ENCODE assay signal across 23 cellular contexts in the genomic region with DNA sequence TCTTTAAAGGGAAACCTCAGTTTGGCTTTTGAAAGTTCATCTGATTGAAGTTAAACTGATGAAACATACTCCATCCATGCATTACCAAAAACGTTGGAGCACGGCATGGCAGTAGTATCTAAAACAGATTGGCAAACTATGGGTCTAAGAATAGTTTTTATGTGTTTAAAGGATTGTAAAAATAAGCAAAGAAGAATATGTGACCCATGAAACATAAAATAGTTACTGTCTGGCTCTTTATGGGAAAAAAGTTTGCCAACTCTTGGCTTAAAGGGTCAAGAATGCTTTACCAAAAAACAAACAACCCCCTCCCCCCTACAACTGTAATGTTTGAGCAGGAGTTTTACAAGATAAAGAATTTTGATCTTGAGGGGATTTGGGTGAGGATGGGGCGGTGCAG. TPM values are rescaled to one million over a fixed set of nuclear protein-coding genes. Genes with fewer than 3 reads are reported as not detected.
A peak's percentile ranks its signal among the peaks of the same experiment; 100 is the strongest.
DNase-seq lines count a peak whose midpoint lies in the region; ATAC-seq and TF ChIP-seq lines count a peak whose summit lies in the region.
"Had no signal": no experiment of that assay in that cellular context is flagged by ENCODE, and none has a peak within 500 bp of the region (broad histone marks: within the 10 kb centered on the region; RNA-seq: fewer than 3 reads in every experiment).

No MANE protein-coding gene starts in this region.

- H3K4me1 Mint-ChIP-seq in activated naive CD4-positive, alpha-beta T cell treated with anti-CD3 and anti-CD28 coated beads, Interleukin-2, amount 10 ng/mL, durations not matched to agents 7 days and 5 days, result peaks cover 52% of the 10 kb centered on the region
- peaks cover 74% of the 10 kb centered on the region for H3K4me1 Mint-ChIP-seq in activated naive CD8-positive, alpha-beta T cell (ENCODE audit: low read depth)
- H3K4me1 Mint-ChIP-seq in stimulated activated naive B cell treated with anti-CD40 and anti-IgM and Interleukin-4, amounts not matched to agents 10 μg/mL and 1 μg/mL and 100 μg/mL, for 72 hours, result peaks cover 70 to 94% of the 10 kb centered on the region in 2 donors
- H3K4me1 Mint-ChIP-seq: nephron had no signal

- ATAC-seq in stimulated activated naive B cell treated with anti-CD40 and anti-IgM and Interleukin-4, amounts not matched to agents 10 μg/mL and 1 μg/mL and 100 μg/mL, for 72 hours (replicated peaks), result no peak

- H3K79me2 ChIP-seq in MM.1S (ENCODE audit: low read length), result peaks cover 82% of the 10 kb centered on the region

- H3K9ac ChIP-seq in MM.1S (ENCODE audit: low read length), result no peak overlapping the region
- H3K9ac ChIP-seq: GM23248 had no signal

- H3K4me3 Mint-ChIP-seq in activated naive CD4-positive, alpha-beta T cell treated with anti-CD3 and anti-CD28 coated beads, Interleukin-2, amount 10 ng/mL, durations not matched to agents 7 days and 5 days, result no peak overlapping the region
- H3K4me3 Mint-ChIP-seq in activated naive CD8-positive, alpha-beta T cell, result no peak overlapping the region
- H3K4me3 Mint-ChIP-seq in stimulated activated naive B cell treated with anti-CD40 and anti-IgM and Interleukin-4, amounts not matched to agents 10 μg/mL and 1 μg/mL and 100 μg/mL, for 72 hours, result peak overlapping the region; percentile 8 to 56
- H3K4me3 Mint-ChIP-seq: activated naive CD8-positive, alpha-beta T cell treated with anti-CD3 and anti-CD28 coated beads, Interleukin-2, amount 10 ng/mL, durations not matched to agents 7 days and 5 days; CD8-positive, alpha-beta memory T cell; central memory CD8-positive, alpha-beta T cell; HFFc6; nephron had no signal

- no peaks in the 10 kb centered on the region for H3K9me2 ChIP-seq in MM.1S (replicated peaks; ENCODE audit: insufficient read depth, low read length)

- peaks cover 44% of the 10 kb centered on the region for H3K4me1 ChIP-seq in MM.1S (ENCODE audit: low read length)
- H3K4me1 ChIP-seq: left ventricle myocardium inferior had no signal

- H3K27me3 Mint-ChIP-seq in activated naive CD4-positive, alpha-beta T cell treated with anti-CD3 and anti-CD28 coated beads, Interleukin-2, amount 10 ng/mL, durations not matched to agents 7 days and 5 days, result no peaks in the 10 kb centered on the region
- no peaks in the 10 kb centered on the region for H3K27me3 Mint-ChIP-seq in activated naive CD8-positive, alpha-beta T cell
- H3K27me3 Mint-ChIP-seq in stimulated activated naive B cell treated with anti-CD40 and anti-IgM and Interleukin-4, amounts not matched to agents 10 μg/mL and 1 μg/mL and 100 μg/mL, for 72 hours, result no peaks in the 10 kb centered on the region
- H3K27me3 Mint-ChIP-seq: activated naive CD8-positive, alpha-beta T cell treated with anti-CD3 and anti-CD28 coated beads, Interleukin-2, amount 10 ng/mL, durations not matched to agents 7 days and 5 days; CD8-positive, alpha-beta memory T cell; central memory CD8-positive, alpha-beta T cell had no signal

- no peak overlapping the region for H2AFZ ChIP-seq in MM.1S (ENCODE audit: low read length)
- H2AFZ ChIP-seq: GM23248 had no signal

- peak overlapping the region; percentile 70; the same call in 1 of the 2 replicates for H3K27ac ChIP-seq in MM.1S (ENCODE audit: low read length)
- H3K27ac ChIP-seq: GM23248, left ventricle myocardium inferior, ovary, thoracic aorta had no signal

- H3K4me2 ChIP-seq in MM.1S (ENCODE audit: low read depth, low read length), result peak overlapping the region; percentile 32; the same call in 1 of the 2 replicates
- H3K4me2 ChIP-seq: smooth muscle cell had no signal

- no peak overlapping the region for H3K4me3 ChIP-seq in MM.1S (ENCODE audit: low read length)
- H3K4me3 ChIP-seq: GM23248, left ventricle myocardium inferior, ovary, smooth muscle cell, thoracic aorta had no signal

- H4K20me1 ChIP-seq in MM.1S (ENCODE audit: insufficient read depth, low read length), result no peaks in the 10 kb centered on the region

- H3K27ac Mint-ChIP-seq in activated naive CD4-positive, alpha-beta T cell treated with anti-CD3 and anti-CD28 coated beads, Interleukin-2, amount 10 ng/mL, durations not matched to agents 7 days and 5 days, result peak overlapping the region; percentile 21
- peak overlapping the region; percentile 16 for H3K27ac Mint-ChIP-seq in activated naive CD8-positive, alpha-beta T cell
- peak overlapping the region; percentile 92 for H3K27ac Mint-ChIP-seq in stimulated activated naive B cell treated with anti-CD40 and anti-IgM and Interleukin-4, amounts not matched to agents 10 μg/mL and 1 μg/mL and 100 μg/mL, for 72 hours
- H3K27ac Mint-ChIP-seq: activated naive CD8-positive, alpha-beta T cell treated with anti-CD3 and anti-CD28 coated beads, Interleukin-2, amount 10 ng/mL, durations not matched to agents 7 days and 5 days; HFFc6; nephron had no signal

- peaks cover 12% of the 10 kb centered on the region for H3K36me3 Mint-ChIP-seq in activated naive CD4-positive, alpha-beta T cell treated with anti-CD3 and anti-CD28 coated beads, Interleukin-2, amount 10 ng/mL, durations not matched to agents 7 days and 5 days
- peaks cover 18% of the 10 kb centered on the region for H3K36me3 Mint-ChIP-seq in activated naive CD8-positive, alpha-beta T cell
- H3K36me3 Mint-ChIP-seq in stimulated activated naive B cell treated with anti-CD40 and anti-IgM and Interleukin-4, amounts not matched to agents 10 μg/mL and 1 μg/mL and 100 μg/mL, for 72 hours, result peaks cover 33 to 63% of the 10 kb centered on the region in 2 donors

- peaks cover 36% of the 10 kb centered on the region for H3F3A ChIP-seq in MM.1S (ENCODE audit: insufficient read depth, low read length)

- H3K9me3 ChIP-seq in MM.1S (replicated peaks; ENCODE audit: insufficient read depth, low read length), result no peaks in the 10 kb centered on the region
- H3K9me3 ChIP-seq: left ventricle myocardium inferior, ovary, thoracic aorta had no signal

- H3K9me3 Mint-ChIP-seq in activated naive CD4-positive, alpha-beta T cell treated with anti-CD3 and anti-CD28 coated beads, Interleukin-2, amount 10 ng/mL, durations not matched to agents 7 days and 5 days, result no peaks in the 10 kb centered on the region
- H3K9me3 Mint-ChIP-seq in activated naive CD8-positive, alpha-beta T cell (ENCODE audit: low read depth), result no peaks in the 10 kb centered on the region
- H3K9me3 Mint-ChIP-seq in stimulated activated naive B cell treated with anti-CD40 and anti-IgM and Interleukin-4, amounts not matched to agents 10 μg/mL and 1 μg/mL and 100 μg/mL, for 72 hours, result peaks cover 2 to 3% of the 10 kb centered on the region in 2 donors
- H3K9me3 Mint-ChIP-seq: CD8-positive, alpha-beta memory T cell; central memory CD8-positive, alpha-beta T cell; HFFc6 had no signal

- CTCF ChIA-PET in activated naive CD4-positive, alpha-beta T cell treated with anti-CD3 and anti-CD28 coated beads, Interleukin-2, amount 10 ng/mL, durations not matched to agents 7 days and 5 days (lab: Charles Lee), result interaction anchor here (1.1 kb wide), 1 partner anchor 34 kb away, joined by 3 read pairs; no protein-coding TSS in a partner anchor

- DNase-seq in activated naive CD4-positive, alpha-beta T cell treated with anti-CD3 and anti-CD28 coated beads, Interleukin-2, amount 10 ng/mL, durations not matched to agents 7 days and 5 days, result no peak
- no peak for DNase-seq in activated naive CD4-positive, alpha-beta T cell (lab: John Stamatoyannopoulos, UW)
- no peak for DNase-seq in MM.1S
- no peak for DNase-seq in stimulated activated naive B cell treated with anti-CD40 and anti-IgM and Interleukin-4, amounts not matched to agents 10 μg/mL and 1 μg/mL and 100 μg/mL, for 72 hours
- no peak for DNase-seq in mesenteric fat pad (ENCODE audit: low spot score)
- no peak for DNase-seq in 8988T
- DNase-seq: activated CD8-positive, alpha-beta memory T cell treated with anti-CD3 and anti-CD28 coated beads, Interleukin-2, amount 50 U/mL, for 4 hours; activated naive CD8-positive, alpha-beta T cell treated with anti-CD3 and anti-CD28 coated beads, Interleukin-2, amount 10 ng/mL, durations not matched to agents 7 days and 5 days; CD8-positive, alpha-beta memory T cell; dermis blood vessel endothelial cell; DMS153; GM23248; HFFc6; left ventricle myocardium inferior; midbrain; NCI-H2081 treated with DMSO at 0.1 percent for 48 hours; ovary; stimulated activated naive CD4-positive, alpha-beta T cell had no signal

- TF ChIP-seq CTCF in MM.1S (IDR thresholded peaks at IDR 0.05; ENCODE audit: low read length), result no peak

- H3K36me3 ChIP-seq in MM.1S (replicated peaks; ENCODE audit: insufficient read depth, low read length), result no peaks in the 10 kb centered on the region
- H3K36me3 ChIP-seq: left ventricle myocardium inferior, ovary, thoracic aorta had no signal

- H3K27me3 ChIP-seq in MM.1S (replicated peaks; ENCODE audit: insufficient read depth, low read length), result no peaks in the 10 kb centered on the region
- H3K27me3 ChIP-seq: ovary had no signal

RNA-seq across cellular contexts. Expression of a gene that starts 32.6 kb away (rescaled TPM):
- 33.3 TPM for total RNA-seq in mesenteric fat pad

Comparison
In these comparisons a context has a peak if more than half of its experiments do, and no peak if none do; other contexts are left out.
1. H3K27ac Mint-ChIP-seq: peak in every context shown above with its lines; median percentile 92 in stimulated activated naive B cell treated with anti-CD40 and anti-IgM and Interleukin-4, amounts not matched to agents 10 μg/mL and 1 μg/mL and 100 μg/mL, for 72 hours; 21 in activated naive CD4-positive, alpha-beta T cell treated with anti-CD3 and anti-CD28 coated beads, Interleukin-2, amount 10 ng/mL, durations not matched to agents 7 days and 5 days; 16 in activated naive CD8-positive, alpha-beta T cell.
2. H3K4me3 Mint-ChIP-seq: peak in stimulated activated naive B cell treated with anti-CD40 and anti-IgM and Interleukin-4, amounts not matched to agents 10 μg/mL and 1 μg/mL and 100 μg/mL, for 72 hours (2 of 2); none in activated naive CD4-positive, alpha-beta T cell treated with anti-CD3 and anti-CD28 coated beads, Interleukin-2, amount 10 ng/mL, durations not matched to agents 7 days and 5 days (single experiment) and activated naive CD8-positive, alpha-beta T cell (single experiment).